Comparison of ENCODE assay signal across 4 cellular contexts in the genomic region with DNA sequence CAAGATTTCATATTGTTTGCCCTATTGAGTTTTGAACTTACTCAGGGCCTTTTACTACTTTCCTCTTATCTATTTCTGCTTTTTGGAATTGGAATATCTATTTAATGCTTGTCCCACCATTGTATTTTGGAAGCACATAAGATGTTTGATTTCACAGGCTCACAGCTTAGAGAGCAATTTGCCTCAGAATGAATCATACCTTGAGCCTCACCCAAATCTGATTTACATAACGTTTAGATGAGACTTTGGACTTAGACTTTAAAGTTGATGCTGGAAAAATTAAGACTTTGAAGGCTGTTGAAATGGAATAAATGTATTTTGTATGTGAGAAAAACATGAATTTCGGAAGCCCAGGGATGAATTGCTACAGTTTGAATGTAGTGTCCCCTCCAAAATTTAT.
"Had no signal": no experiment of that assay in that cellular context is flagged by ENCODE, and none has a peak within 500 bp of the region (broad histone marks: within the 10 kb centered on the region; RNA-seq: fewer than 3 reads in every experiment).

No MANE protein-coding gene starts in this region.

- DNase-seq: H9, HCEC 1CT, KBM-7 had no signal

- H3K4me3 ChIP-seq: GM23338 had no signal

- ATAC-seq: GM23338 had no signal
